Comparison of ENCODE assay signal across 1 cellular context in the genomic region with DNA sequence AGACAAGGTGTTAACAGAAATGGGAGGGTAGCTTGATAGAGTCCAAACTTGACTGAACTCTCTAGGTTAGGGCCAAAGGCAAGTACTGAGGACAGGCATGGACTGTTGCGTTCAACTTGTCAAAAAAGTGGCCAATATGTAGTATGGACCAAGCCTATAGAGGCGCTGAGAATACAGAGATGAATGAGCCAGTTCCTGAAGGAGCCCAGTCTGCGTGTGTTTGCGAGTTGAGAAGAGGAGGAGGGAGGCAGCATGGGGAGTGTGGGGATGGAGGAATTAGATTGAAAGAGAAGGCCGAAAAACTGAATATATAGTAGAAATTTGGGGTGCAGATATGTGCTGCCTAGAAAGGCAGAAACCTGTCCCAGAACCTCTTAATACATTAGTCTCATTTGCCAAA.
TF ChIP-seq lines count a peak whose summit lies in the region.

No MANE protein-coding gene starts in this region.

TF ChIP-seq in A549, 52 proteins besides CTCF, POLR2A, EP300 and RAD21 (continued from another document):
- TF ChIP-seq, protein P1, sequence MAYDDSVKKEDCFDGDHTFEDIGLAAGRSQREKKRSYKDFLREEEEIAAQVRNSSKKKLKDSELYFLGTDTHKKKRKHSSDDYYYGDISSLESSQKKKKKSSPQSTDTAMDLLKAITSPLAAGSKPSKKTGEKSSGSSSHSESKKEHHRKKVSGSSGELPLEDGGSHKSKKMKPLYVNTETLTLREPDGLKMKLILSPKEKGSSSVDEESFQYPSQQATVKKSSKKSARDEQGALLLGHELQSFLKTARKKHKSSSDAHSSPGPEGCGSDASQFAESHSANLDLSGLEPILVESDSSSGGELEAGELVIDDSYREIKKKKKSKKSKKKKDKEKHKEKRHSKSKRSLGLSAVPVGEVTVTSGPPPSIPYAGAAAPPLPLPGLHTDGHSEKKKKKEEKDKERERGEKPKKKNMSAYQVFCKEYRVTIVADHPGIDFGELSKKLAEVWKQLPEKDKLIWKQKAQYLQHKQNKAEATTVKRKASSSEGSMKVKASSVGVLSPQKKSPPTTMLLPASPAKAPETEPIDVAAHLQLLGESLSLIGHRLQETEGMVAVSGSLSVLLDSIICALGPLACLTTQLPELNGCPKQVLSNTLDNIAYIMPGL (CRISPR knock-in tag; IDR thresholded peaks at IDR 0.05; ENCODE audit: borderline replicate concordance): no peak
- no peak for TF ChIP-seq BHLHE40 (IDR thresholded peaks at IDR 0.05; ENCODE audit: low read depth, low read length)
- no peak for TF ChIP-seq MYC (IDR thresholded peaks at IDR 0.05; ENCODE audit: borderline replicate concordance, low read length)
- no peak for TF ChIP-seq RFX5 (IDR thresholded peaks at IDR 0.05)
- TF ChIP-seq, protein P2, sequence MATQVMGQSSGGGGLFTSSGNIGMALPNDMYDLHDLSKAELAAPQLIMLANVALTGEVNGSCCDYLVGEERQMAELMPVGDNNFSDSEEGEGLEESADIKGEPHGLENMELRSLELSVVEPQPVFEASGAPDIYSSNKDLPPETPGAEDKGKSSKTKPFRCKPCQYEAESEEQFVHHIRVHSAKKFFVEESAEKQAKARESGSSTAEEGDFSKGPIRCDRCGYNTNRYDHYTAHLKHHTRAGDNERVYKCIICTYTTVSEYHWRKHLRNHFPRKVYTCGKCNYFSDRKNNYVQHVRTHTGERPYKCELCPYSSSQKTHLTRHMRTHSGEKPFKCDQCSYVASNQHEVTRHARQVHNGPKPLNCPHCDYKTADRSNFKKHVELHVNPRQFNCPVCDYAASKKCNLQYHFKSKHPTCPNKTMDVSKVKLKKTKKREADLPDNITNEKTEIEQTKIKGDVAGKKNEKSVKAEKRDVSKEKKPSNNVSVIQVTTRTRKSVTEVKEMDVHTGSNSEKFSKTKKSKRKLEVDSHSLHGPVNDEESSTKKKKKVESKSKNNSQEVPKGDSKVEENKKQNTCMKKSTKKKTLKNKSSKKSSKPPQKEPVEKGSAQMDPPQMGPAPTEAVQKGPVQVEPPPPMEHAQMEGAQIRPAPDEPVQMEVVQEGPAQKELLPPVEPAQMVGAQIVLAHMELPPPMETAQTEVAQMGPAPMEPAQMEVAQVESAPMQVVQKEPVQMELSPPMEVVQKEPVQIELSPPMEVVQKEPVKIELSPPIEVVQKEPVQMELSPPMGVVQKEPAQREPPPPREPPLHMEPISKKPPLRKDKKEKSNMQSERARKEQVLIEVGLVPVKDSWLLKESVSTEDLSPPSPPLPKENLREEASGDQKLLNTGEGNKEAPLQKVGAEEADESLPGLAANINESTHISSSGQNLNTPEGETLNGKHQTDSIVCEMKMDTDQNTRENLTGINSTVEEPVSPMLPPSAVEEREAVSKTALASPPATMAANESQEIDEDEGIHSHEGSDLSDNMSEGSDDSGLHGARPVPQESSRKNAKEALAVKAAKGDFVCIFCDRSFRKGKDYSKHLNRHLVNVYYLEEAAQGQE (IDR thresholded peaks at IDR 0.05): no peak
- TF ChIP-seq, protein P3, sequence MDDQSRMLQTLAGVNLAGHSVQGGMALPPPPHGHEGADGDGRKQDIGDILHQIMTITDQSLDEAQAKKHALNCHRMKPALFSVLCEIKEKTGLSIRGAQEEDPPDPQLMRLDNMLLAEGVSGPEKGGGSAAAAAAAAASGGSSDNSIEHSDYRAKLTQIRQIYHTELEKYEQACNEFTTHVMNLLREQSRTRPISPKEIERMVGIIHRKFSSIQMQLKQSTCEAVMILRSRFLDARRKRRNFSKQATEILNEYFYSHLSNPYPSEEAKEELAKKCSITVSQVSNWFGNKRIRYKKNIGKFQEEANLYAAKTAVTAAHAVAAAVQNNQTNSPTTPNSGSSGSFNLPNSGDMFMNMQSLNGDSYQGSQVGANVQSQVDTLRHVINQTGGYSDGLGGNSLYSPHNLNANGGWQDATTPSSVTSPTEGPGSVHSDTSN (IDR thresholded peaks at IDR 0.05): no peak
- no peak for TF ChIP-seq SREBF2 (IDR thresholded peaks at IDR 0.05)
- TF ChIP-seq CBX2 (IDR thresholded peaks at IDR 0.05; ENCODE audit: borderline replicate concordance, low read depth): no peak
- TF ChIP-seq, protein P4, sequence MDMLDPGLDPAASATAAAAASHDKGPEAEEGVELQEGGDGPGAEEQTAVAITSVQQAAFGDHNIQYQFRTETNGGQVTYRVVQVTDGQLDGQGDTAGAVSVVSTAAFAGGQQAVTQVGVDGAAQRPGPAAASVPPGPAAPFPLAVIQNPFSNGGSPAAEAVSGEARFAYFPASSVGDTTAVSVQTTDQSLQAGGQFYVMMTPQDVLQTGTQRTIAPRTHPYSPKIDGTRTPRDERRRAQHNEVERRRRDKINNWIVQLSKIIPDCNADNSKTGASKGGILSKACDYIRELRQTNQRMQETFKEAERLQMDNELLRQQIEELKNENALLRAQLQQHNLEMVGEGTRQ (IDR thresholded peaks at IDR 0.05): no peak
- TF ChIP-seq HDAC2 (IDR thresholded peaks at IDR 0.05): no peak
- TF ChIP-seq CEBPB (IDR thresholded peaks at IDR 0.05): no peak
- no peak for TF ChIP-seq CHD2 (IDR thresholded peaks at IDR 0.05; ENCODE audit: low read length, partially characterized antibody)
- TF ChIP-seq FOSB (CRISPR knock-in tag; IDR thresholded peaks at IDR 0.05): no peak
- no peak for TF ChIP-seq KDM5A (IDR thresholded peaks at IDR 0.05)
- TF ChIP-seq TFCP2L1 (CRISPR knock-in tag; IDR thresholded peaks at IDR 0.05): no peak
- TF ChIP-seq ESRRA (IDR thresholded peaks at IDR 0.05; ENCODE audit: borderline replicate concordance, low read length): no peak
